ENCODE assay signal across 8 cellular contexts in genomic region chr17:69246726-69247375, GRCh38. TPM values are rescaled to one million over a fixed set of nuclear protein-coding genes. Genes with fewer than 3 reads are reported as not detected.
DNase-seq lines count a peak whose midpoint lies in the region; ATAC-seq and TF ChIP-seq lines count a peak whose summit lies in the region.

No MANE protein-coding gene starts in this region.

- BruUV-seq in A673 (replicated peaks; lab: Mats Ljungman, UMichigan): no TSS peak

- H3K27ac ChIP-seq in A673 (ENCODE audit: low read depth, low read length, poor library complexity, severe bottlenecking) (no peak overlapping the region), SK-N-MC (peak overlapping the region; percentile 61; the same call in 1 of the 2 replicates)

- POLR2A ChIA-PET in A673 (lab: Charles Lee; ENCODE audit: low non-redundant PET): no interaction called here

- no peaks in the 10 kb centered on the region for H3K36me3 Mint-ChIP-seq in progenitor cell of endocrine pancreas (ENCODE audit: insufficient read depth)

- no peaks in the 10 kb centered on the region for H3K27me3 Mint-ChIP-seq in progenitor cell of endocrine pancreas

- no peaks in the 10 kb centered on the region for H3K9me3 Mint-ChIP-seq in progenitor cell of endocrine pancreas (ENCODE audit: low read depth)

- DNase-seq in A673 (ENCODE audit: low spot score): peak; percentile 77
- DNase-seq in M059J (ENCODE audit: low read depth): peak; percentile 38
- peak; percentile 69 for DNase-seq in SK-N-MC (ENCODE audit: low read depth, low spot score)
- peak; percentile 66 for DNase-seq in fibroblast of villous mesenchyme (ENCODE audit: low read depth)
- DNase-seq in progenitor cell of endocrine pancreas (ENCODE audit: low spot score, unreplicated experiment): no peak
- no peak for DNase-seq in stimulated activated CD4-positive, alpha-beta T cell treated with anti-CD3 and anti-CD28 coated beads, Interleukin-1b, Interleukin-23, amount 100 ng/mL, for 48 hours
- no peak for DNase-seq in GOT3 (lab: John Stamatoyannopoulos, UW)

- H3K9ac ChIP-seq in SK-N-MC (ENCODE audit: insufficient read length): peak overlapping the region; percentile 61

- H3K4me3 ChIP-seq in A673 (ENCODE audit: low read depth, low read length, poor library complexity, severe bottlenecking) (no peak overlapping the region), SK-N-MC (peak overlapping the region; percentile 61), fibroblast of villous mesenchyme (ENCODE audit: low read depth, low read length) (no peak overlapping the region)

- no peak overlapping the region for H3K4me3 Mint-ChIP-seq in progenitor cell of endocrine pancreas (ENCODE audit: low read depth)

- H3K4me1 Mint-ChIP-seq in progenitor cell of endocrine pancreas (ENCODE audit: low read depth): no peaks in the 10 kb centered on the region

- peak; percentile 68 for ATAC-seq in GM18517 (IDR thresholded peaks at IDR 0.05; ENCODE audit: unreplicated experiment)

- H3K9me3 ChIP-seq in A673 (ENCODE audit: low read depth, low read length, poor library complexity, severe bottlenecking) (no peaks in the 10 kb centered on the region), SK-N-MC (ENCODE audit: low read depth, low read length) (no peaks in the 10 kb centered on the region)

- intact Hi-C loops in A673 (cut with micrococcal nuclease; ENCODE audit: unreplicated experiment): loop anchor here (2.0 to 5.0 kb wide), 3 partner anchors 275 to 780 kb away; no protein-coding TSS in a partner anchor

- no peaks in the 10 kb centered on the region for H3K27me3 ChIP-seq in A673 (replicated peaks; ENCODE audit: insufficient read depth, low read depth, low read length, poor library complexity)

- TF ChIP-seq CTCF in A673 (conservative IDR thresholded peaks at IDR 0.05; ENCODE audit: low read depth, low read length): peak; percentile 65
- peak; percentile 59 for TF ChIP-seq CTCF in fibroblast of villous mesenchyme (IDR thresholded peaks at IDR 0.05; ENCODE audit: insufficient read depth, low read depth, low read length)
- peak; percentile 73 for TF ChIP-seq CTCF in progenitor cell of endocrine pancreas (IDR thresholded peaks at IDR 0.05; ENCODE audit: unreplicated experiment)

- H3K4me1 ChIP-seq in A673 (ENCODE audit: insufficient read depth, low read length, poor library complexity, severe bottlenecking): peaks cover 10% of the 10 kb centered on the region

- no peaks in the 10 kb centered on the region for H3K36me3 ChIP-seq in A673 (ENCODE audit: insufficient read depth, low read length, poor library complexity, severe bottlenecking)
- no peaks in the 10 kb centered on the region for H3K36me3 ChIP-seq in SK-N-MC (ENCODE audit: insufficient read depth, low read length)

- CTCF ChIA-PET in A673 (lab: Charles Lee): interaction anchor here (0.6 to 1.2 kb wide), 3 partner anchors 52 to 713 kb away, joined by 3 to 11 read pairs (median 5); no protein-coding TSS in a partner anchor

- no peak overlapping the region for H3K27ac Mint-ChIP-seq in progenitor cell of endocrine pancreas

RNA-seq across cellular contexts. Expression of gene ABCA10, which starts 18.2 kb away (rescaled TPM):
- total RNA-seq in A673 (2021) (0.42 and 0.47 TPM in 2 replicates), fibroblast of villous mesenchyme (0.43 and 0.64 TPM in 2 replicates), progenitor cell of endocrine pancreas (0.17 and 0.44 TPM in 2 replicates)
- total RNA-seq in M059J (2014; rRNA removed; shearing (Covaris generic)): not detected in 2 replicates

Comparison
In these comparisons a context has a peak if more than half of its experiments do, and no peak if none do; other contexts are left out.
1. DNase-seq: peak in A673 (single experiment), M059J (single experiment), SK-N-MC (single experiment) and fibroblast of villous mesenchyme (single experiment); none in progenitor cell of endocrine pancreas (single experiment), stimulated activated CD4-positive, alpha-beta T cell treated with anti-CD3 and anti-CD28 coated beads, Interleukin-1b, Interleukin-23, amount 100 ng/mL, for 48 hours (single experiment) and GOT3 (single experiment).
2. Peak in every context shown above with its lines, with median percentiles within 50 percentile points of each other: CTCF ChIP-seq.